ENCODE assay signal across 35 cellular contexts in genomic region chr1:11596295-11596694, GRCh38. TPM values are rescaled to one million over a fixed set of nuclear protein-coding genes. Genes with fewer than 3 reads are reported as not detected.
"Had no signal": no experiment of that assay in that cellular context is flagged by ENCODE, and none has a peak within 500 bp of the region (broad histone marks: within the 10 kb centered on the region; RNA-seq: fewer than 3 reads in every experiment).

No MANE protein-coding gene starts in this region.

- H2AFZ ChIP-seq: PC-9 had no signal

- H3K27me3 ChIP-seq: body of pancreas had no signal

- H3K4me3 Mint-ChIP-seq: activated CD4-positive, alpha-beta T cell treated with anti-CD3 and anti-CD28 coated beads, Interleukin-2, amount 10 ng/mL, durations not matched to agents 24 days and 14 days; activated CD8-positive, alpha-beta T cell treated with anti-CD3 and anti-CD28 coated beads for 36 hours; activated T-cell treated with anti-CD3 and anti-CD28 coated beads, Interleukin-2, amount 50 U/mL, for 72 hours; activated T-helper 17 cell treated with anti-CD3 and anti-CD28 coated beads, Interleukin-2, amount 50 U/mL, for 72 hours had no signal

- H3K36me3 Mint-ChIP-seq: activated naive CD4-positive, alpha-beta T cell treated with anti-CD3 and anti-CD28 coated beads, Interleukin-2, amount 50 U/mL, for 72 hours had no signal

- H3K4me1 ChIP-seq: adrenal gland, body of pancreas, breast epithelium, SJCRH30 had no signal

- H3K4me2 ChIP-seq: KMS-11, PC-9 had no signal

- H3K9ac ChIP-seq: KMS-11 had no signal

- H3K4me1 Mint-ChIP-seq: activated CD4-positive, alpha-beta T cell treated with anti-CD3 and anti-CD28 coated beads, Interleukin-2, amount 10 ng/mL, durations not matched to agents 24 days and 14 days; activated T-helper 17 cell treated with anti-CD3 and anti-CD28 coated beads, Interleukin-2, amount 50 U/mL, for 72 hours had no signal

- H3K27ac ChIP-seq: adrenal gland, body of pancreas, breast epithelium, KMS-11, PC-9, RWPE1, SJCRH30, SK-N-MC, WERI-Rb-1 had no signal

- H3K9me3 Mint-ChIP-seq: activated CD4-positive, alpha-beta T cell treated with anti-CD3 and anti-CD28 coated beads, Interleukin-2, amount 10 ng/mL, durations not matched to agents 24 days and 14 days; activated CD8-positive, alpha-beta T cell treated with anti-CD3 and anti-CD28 coated beads for 36 hours; activated naive CD4-positive, alpha-beta T cell treated with anti-CD3 and anti-CD28 coated beads, Interleukin-2, amount 50 U/mL, for 72 hours had no signal

- H3K36me3 ChIP-seq: adrenal gland, breast epithelium, SJCRH30, WERI-Rb-1 had no signal

- H3K9me3 ChIP-seq: adrenal gland, body of pancreas, breast epithelium, SJCRH30 had no signal

- H3K27ac Mint-ChIP-seq: activated CD4-positive, alpha-beta T cell treated with anti-CD3 and anti-CD28 coated beads, Interleukin-2, amount 10 ng/mL, durations not matched to agents 24 days and 14 days; activated CD8-positive, alpha-beta T cell treated with anti-CD3 and anti-CD28 coated beads for 36 hours; activated naive CD4-positive, alpha-beta T cell treated with anti-CD3 and anti-CD28 coated beads, Interleukin-2, amount 50 U/mL, for 72 hours; activated T-cell treated with anti-CD3 and anti-CD28 coated beads, Interleukin-2, amount 50 U/mL, for 72 hours; activated T-helper 17 cell treated with anti-CD3 and anti-CD28 coated beads, Interleukin-2, amount 50 U/mL, for 72 hours had no signal

- DNase-seq: activated CD4-positive, alpha-beta T cell treated with anti-CD3 and anti-CD28 coated beads, Interleukin-2, amount 10 ng/mL, durations not matched to agents 24 days and 14 days; activated CD4-positive, alpha-beta T cell treated with anti-CD3 and anti-CD28 coated beads, Interleukin-2, amount 50 U/mL, for 4 hours; activated CD4-positive, CD25-positive, alpha-beta regulatory T cell; activated CD8-positive, alpha-beta T cell treated with anti-CD3 and anti-CD28 coated beads for 36 hours; activated effector memory CD4-positive, alpha-beta T cell treated with anti-CD3 and anti-CD28 coated beads, Interleukin-2, amount 50 U/mL, for 16 hours; activated naive CD4-positive, alpha-beta T cell; activated T-cell treated with anti-CD3 and anti-CD28 coated beads, Interleukin-2, amount 50 U/mL, for 1 hour; activated T-cell treated with anti-CD3 and anti-CD28 coated beads, Interleukin-2, amount 50 U/mL, for 72 hours; adrenal gland; body of pancreas; cerebellar nuclear complex; MM.1S; MV-4-11; NCI-H1092; NCI-H1436 treated with DMSO at 0.1 percent for 48 hours; NCI-H1694 treated with DMSO at 0.1 percent for 48 hours; NCI-H2029; NCI-H2107; NCI-H2171; NCI-H524; NCI-H69; PC-9; SJCRH30; T1000; WERI-Rb-1 had no signal

- FAIRE-seq: astrocyte, RCC 7860 had no signal

- H3K4me3 ChIP-seq: adrenal gland, body of pancreas, breast epithelium, PC-9, SJCRH30, SK-N-MC had no signal

- ATAC-seq: activated CD8-positive, alpha-beta T cell treated with anti-CD3 and anti-CD28 coated beads for 36 hours; activated naive CD4-positive, alpha-beta T cell treated with anti-CD3 and anti-CD28 coated beads, Interleukin-2, amount 50 U/mL, for 72 hours; activated T-cell treated with anti-CD3 and anti-CD28 coated beads, Interleukin-2, amount 50 U/mL, for 72 hours; activated T-helper 17 cell treated with anti-CD3 and anti-CD28 coated beads, Interleukin-2, amount 50 U/mL, for 72 hours; body of pancreas; Right ventricle myocardium inferior had no signal

RNA-seq across cellular contexts. Expression of gene FBXO2, which starts 57.9 kb away (rescaled TPM):
- total RNA-seq: LHCN-M2, SJCRH30 had no signal

RNA-seq across cellular contexts. Expression of gene FBXO44, which starts 58.4 kb away (rescaled TPM):
- total RNA-seq: SJCRH30 had no signal
